In the genomic region with DNA sequence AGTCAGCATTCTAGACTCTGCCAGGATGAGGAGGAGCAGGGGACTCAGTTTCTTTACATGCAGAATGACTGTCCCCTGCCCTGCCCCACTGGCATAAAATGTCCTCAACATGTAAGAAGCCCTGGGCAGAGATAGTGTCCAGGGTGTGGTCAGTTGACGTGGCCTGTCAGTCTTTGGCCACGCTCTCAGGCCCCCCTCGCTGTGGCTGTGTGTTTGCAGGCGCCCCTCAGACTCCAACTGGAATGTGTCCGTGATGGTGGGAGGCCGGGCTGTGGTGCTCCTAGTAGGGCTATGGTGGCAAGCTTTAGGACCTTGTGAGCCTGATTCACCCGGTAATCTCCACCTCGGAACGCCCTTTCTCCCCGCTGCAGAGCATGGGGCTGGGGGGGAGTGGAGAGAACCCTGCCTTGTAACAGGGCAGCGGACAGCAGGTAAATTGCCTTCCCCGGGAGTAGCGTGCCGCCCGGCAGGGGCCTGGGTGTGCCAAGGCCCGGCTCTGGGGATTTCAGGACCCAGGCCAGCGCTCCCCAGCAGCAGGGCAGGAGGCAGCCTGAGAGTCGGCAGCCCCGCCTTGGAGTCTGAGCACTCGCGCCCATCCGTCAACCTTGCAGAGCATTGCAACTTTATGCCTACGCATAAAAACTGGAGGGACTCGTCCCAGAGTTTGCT, we compare ENCODE assay signal across 9 cellular contexts.
A peak's percentile ranks its signal among the peaks of the same experiment; 100 is the strongest.
DNase-seq lines count a peak whose midpoint lies in the region; ATAC-seq and TF ChIP-seq lines count a peak whose summit lies in the region.
"Had no signal": no experiment of that assay in that cellular context is flagged by ENCODE, and none has a peak within 500 bp of the region (broad histone marks: within the 10 kb centered on the region; RNA-seq: fewer than 3 reads in every experiment).

No MANE protein-coding gene starts in this region.

- no peaks in the 10 kb centered on the region for H3K36me3 Mint-ChIP-seq in activated naive CD8-positive, alpha-beta T cell treated with anti-CD3 and anti-CD28 coated beads, Interleukin-2, amount 10 ng/mL, durations not matched to agents 7 days and 5 days
- no peaks in the 10 kb centered on the region for H3K36me3 Mint-ChIP-seq in activated naive CD8-positive, alpha-beta T cell treated with anti-CD3 and anti-CD28 coated beads for 36 hours
- H3K36me3 Mint-ChIP-seq in type B pancreatic cell = no peaks in the 10 kb centered on the region

- in situ Hi-C loops in gastrocnemius medialis (cut with MboI; ENCODE audit: low sequenced_read_pairs in 4 of 4) = no loop called here

- no peaks in the 10 kb centered on the region for H3K4me1 Mint-ChIP-seq in activated naive CD8-positive, alpha-beta T cell treated with anti-CD3 and anti-CD28 coated beads, Interleukin-2, amount 10 ng/mL, durations not matched to agents 7 days and 5 days
- H3K4me1 Mint-ChIP-seq in activated naive CD8-positive, alpha-beta T cell treated with anti-CD3 and anti-CD28 coated beads for 36 hours = no peaks in the 10 kb centered on the region
- peaks cover 4% of the 10 kb centered on the region for H3K4me1 Mint-ChIP-seq in type B pancreatic cell (ENCODE audit: unreplicated experiment)

- H3K27ac ChIP-seq in WERI-Rb-1 (peak overlapping the region; percentile 96), gastrocnemius medialis (no peak overlapping the region)

- POLR2A ChIA-PET in activated naive CD8-positive, alpha-beta T cell treated with anti-CD3 and anti-CD28 coated beads, Interleukin-2, amount 10 ng/mL, durations not matched to agents 7 days and 5 days (lab: Charles Lee) = no interaction called here

- intact Hi-C loops in gastrocnemius medialis (cut with DNase I; ENCODE audit: low total_unique reads) = no loop called here

- H3K27me3 Mint-ChIP-seq in activated naive CD8-positive, alpha-beta T cell treated with anti-CD3 and anti-CD28 coated beads, Interleukin-2, amount 10 ng/mL, durations not matched to agents 7 days and 5 days = peaks cover 16% of the 10 kb centered on the region
- H3K27me3 Mint-ChIP-seq in activated naive CD8-positive, alpha-beta T cell treated with anti-CD3 and anti-CD28 coated beads for 36 hours = peaks cover 47% of the 10 kb centered on the region
- H3K27me3 Mint-ChIP-seq in type B pancreatic cell = peaks cover 59% of the 10 kb centered on the region

- no peak for TF ChIP-seq CTCF in WERI-Rb-1 (IDR thresholded peaks at IDR 0.05; ENCODE audit: low read depth, low read length)
- TF ChIP-seq CTCF in type B pancreatic cell (conservative IDR thresholded peaks at IDR 0.05) = no peak
- TF ChIP-seq CTCF in gastrocnemius medialis (IDR thresholded peaks at IDR 0.05 in 4 of 5, conservative IDR thresholded peaks at IDR 0.05 in 1 of 5) = no peak

- no peak for TF ChIP-seq POLR2A in gastrocnemius medialis (IDR thresholded peaks at IDR 0.05)

- no peaks in the 10 kb centered on the region for H3K27me3 ChIP-seq in WERI-Rb-1 (ENCODE audit: insufficient read depth, low read depth, severe bottlenecking)
- peaks cover 28 to 32% (median 31%) of the 10 kb centered on the region in 3 donors for H3K27me3 ChIP-seq in gastrocnemius medialis

- H3K4me3 ChIP-seq in WERI-Rb-1 (ENCODE audit: low read depth, low read length) (no peak overlapping the region), gastrocnemius medialis (no peak overlapping the region)

- H3K4me1 ChIP-seq in gastrocnemius medialis = no peaks in the 10 kb centered on the region

- DNase-seq in activated naive CD8-positive, alpha-beta T cell treated with anti-CD3 and anti-CD28 coated beads, Interleukin-2, amount 10 ng/mL, durations not matched to agents 7 days and 5 days = peak; percentile 35
- DNase-seq in activated naive CD8-positive, alpha-beta T cell treated with anti-CD3 and anti-CD28 coated beads for 36 hours = no peak
- no peak for DNase-seq in WERI-Rb-1
- DNase-seq in iPS DF 19.7 (ENCODE audit: low read depth, low spot score) = peak; percentile 50
- no peak for DNase-seq in type B pancreatic cell (ENCODE audit: extremely low spot score, unreplicated experiment)
- DNase-seq in NCI-H2081 treated with DMSO at 0.1 percent for 48 hours (lab: John Stamatoyannopoulos, UW) = no peak
- no peak for DNase-seq in gastrocnemius medialis

- H3K9me3 Mint-ChIP-seq in activated naive CD8-positive, alpha-beta T cell treated with anti-CD3 and anti-CD28 coated beads, Interleukin-2, amount 10 ng/mL, durations not matched to agents 7 days and 5 days = no peaks in the 10 kb centered on the region
- H3K9me3 Mint-ChIP-seq in activated naive CD8-positive, alpha-beta T cell treated with anti-CD3 and anti-CD28 coated beads for 36 hours = no peaks in the 10 kb centered on the region
- H3K9me3 Mint-ChIP-seq in type B pancreatic cell = no peaks in the 10 kb centered on the region
- H3K9me3 Mint-ChIP-seq: T-helper 2 cell treated with Interferon-gamma antibody and Interleukin-4, amounts not matched to agents 5 μg/mL and 100 μg/mL, for 36 hours had no signal

- H3K9me3 ChIP-seq in WERI-Rb-1 (ENCODE audit: severe bottlenecking) (no peaks in the 10 kb centered on the region), gastrocnemius medialis (no peaks in the 10 kb centered on the region)

- H3K27ac Mint-ChIP-seq in activated naive CD8-positive, alpha-beta T cell treated with anti-CD3 and anti-CD28 coated beads, Interleukin-2, amount 10 ng/mL, durations not matched to agents 7 days and 5 days = no peak overlapping the region
- no peak overlapping the region for H3K27ac Mint-ChIP-seq in activated naive CD8-positive, alpha-beta T cell treated with anti-CD3 and anti-CD28 coated beads for 36 hours
- peak overlapping the region; percentile 87 for H3K27ac Mint-ChIP-seq in type B pancreatic cell
- H3K27ac Mint-ChIP-seq: T-helper 2 cell treated with Interferon-gamma antibody and Interleukin-4, amounts not matched to agents 5 μg/mL and 100 μg/mL, for 36 hours had no signal

- no peak overlapping the region for H3K4me3 Mint-ChIP-seq in activated naive CD8-positive, alpha-beta T cell treated with anti-CD3 and anti-CD28 coated beads, Interleukin-2, amount 10 ng/mL, durations not matched to agents 7 days and 5 days
- H3K4me3 Mint-ChIP-seq in activated naive CD8-positive, alpha-beta T cell treated with anti-CD3 and anti-CD28 coated beads for 36 hours = no peak overlapping the region
- H3K4me3 Mint-ChIP-seq in type B pancreatic cell = peak overlapping the region; percentile 78
- H3K4me3 Mint-ChIP-seq: T-helper 2 cell treated with Interferon-gamma antibody and Interleukin-4, amounts not matched to agents 5 μg/mL and 100 μg/mL, for 36 hours had no signal

- no peak for ATAC-seq in activated naive CD8-positive, alpha-beta T cell treated with anti-CD3 and anti-CD28 coated beads, Interleukin-2, amount 10 ng/mL, durations not matched to agents 7 days and 5 days (ENCODE audit: low read depth)
- ATAC-seq in GM21825 (IDR thresholded peaks at IDR 0.05; ENCODE audit: unreplicated experiment) (no peak), gastrocnemius medialis (no peak)

- H3K36me3 ChIP-seq in WERI-Rb-1 (no peaks in the 10 kb centered on the region), gastrocnemius medialis (no peaks in the 10 kb centered on the region)

Comparison
In these comparisons a context has a peak if more than half of its experiments do, and no peak if none do; other contexts are left out.
1. DNase-seq: peak in activated naive CD8-positive, alpha-beta T cell treated with anti-CD3 and anti-CD28 coated beads, Interleukin-2, amount 10 ng/mL, durations not matched to agents 7 days and 5 days (single experiment) and iPS DF 19.7 (single experiment); none in activated naive CD8-positive, alpha-beta T cell treated with anti-CD3 and anti-CD28 coated beads for 36 hours (single experiment), WERI-Rb-1 (single experiment), type B pancreatic cell (single experiment), NCI-H2081 treated with DMSO at 0.1 percent for 48 hours (single experiment) and gastrocnemius medialis (0 of 2).